In the genomic region with DNA sequence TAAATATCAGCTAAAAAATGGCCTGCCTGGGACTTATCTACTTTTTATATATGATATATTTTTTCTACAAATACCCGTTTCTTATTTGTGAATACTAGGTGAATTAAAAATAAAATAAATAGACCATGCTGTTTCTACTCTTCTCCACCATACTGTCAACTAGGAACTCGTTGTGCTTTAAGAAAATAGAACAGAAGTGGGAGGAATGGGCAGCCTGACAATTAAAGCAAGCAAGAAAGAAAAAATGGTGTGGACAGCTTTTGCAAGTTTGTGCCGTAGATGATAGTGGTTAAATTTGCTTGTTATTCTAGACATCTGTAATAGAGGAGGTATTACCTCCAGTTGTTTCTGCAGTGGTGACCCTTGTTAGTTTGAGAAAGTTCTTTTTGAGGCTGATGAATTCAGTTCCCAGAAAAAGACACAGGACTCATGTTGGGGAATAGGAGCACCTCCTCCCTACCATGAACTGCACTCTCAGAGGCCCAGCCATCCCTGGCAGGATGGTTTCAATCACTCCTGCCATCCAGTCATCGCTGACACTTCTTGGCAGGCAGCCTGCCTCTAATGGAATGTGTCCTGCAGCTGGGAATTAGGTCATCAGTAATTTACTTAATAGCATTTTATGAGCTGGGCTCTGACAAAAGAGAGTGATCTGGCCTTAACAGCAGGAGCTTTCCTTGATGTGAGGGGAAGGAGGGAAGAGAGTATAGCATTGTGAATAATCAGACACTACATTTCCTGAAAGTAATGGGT, we compare ENCODE assay signal across 9 cellular contexts.
A peak's percentile ranks its signal among the peaks of the same experiment; 100 is the strongest.
DNase-seq lines count a peak whose midpoint lies in the region; ATAC-seq and TF ChIP-seq lines count a peak whose summit lies in the region.
"Had no signal": no experiment of that assay in that cellular context is flagged by ENCODE, and none has a peak within 500 bp of the region (broad histone marks: within the 10 kb centered on the region; RNA-seq: fewer than 3 reads in every experiment).

No MANE protein-coding gene starts in this region.

- H3K4me3 Mint-ChIP-seq in osteocyte (ENCODE audit: unreplicated experiment): no peak overlapping the region

- H3K27ac Mint-ChIP-seq in osteocyte (ENCODE audit: unreplicated experiment): peak overlapping the region; percentile 52

- ATAC-seq in GM21786 (IDR thresholded peaks at IDR 0.05; ENCODE audit: unreplicated experiment) (no peak), GM21576 (IDR thresholded peaks at IDR 0.05; ENCODE audit: unreplicated experiment) (no peak)

- H3K27me3 Mint-ChIP-seq in osteocyte (ENCODE audit: unreplicated experiment): no peaks in the 10 kb centered on the region

- TF ChIP-seq CTCF in osteocyte (IDR thresholded peaks at IDR 0.05): no peak

- H3K36me3 Mint-ChIP-seq in osteocyte (ENCODE audit: unreplicated experiment): no peaks in the 10 kb centered on the region

- DNase-seq in ELF-1 (ENCODE audit: low read depth, low spot score): peak; percentile 84
- peak; percentile 88 for DNase-seq in NCI-H82 treated with DMSO at 0.1 percent for 48 hours (lab: John Stamatoyannopoulos, UW; ENCODE audit: unreplicated experiment)
- DNase-seq in fibroblast of the conjunctiva (ENCODE audit: low read depth): peak; percentile 50
- DNase-seq in osteocyte (ENCODE audit: extremely low spot score, unreplicated experiment): no peak
- DNase-seq in GM19240 (ENCODE audit: insufficient read length, low spot score): no peak
- no peak for DNase-seq in NCI-H187 (lab: John Stamatoyannopoulos, UW)
- DNase-seq: NCI-H2107 had no signal

- no peaks in the 10 kb centered on the region for H3K9me3 Mint-ChIP-seq in osteocyte (ENCODE audit: unreplicated experiment)

- peaks cover 27% of the 10 kb centered on the region for H3K4me1 Mint-ChIP-seq in osteocyte (ENCODE audit: unreplicated experiment)

Comparison
In these comparisons a context has a peak if more than half of its experiments do, and no peak if none do; other contexts are left out.
1. DNase-seq: peak in ELF-1 (single experiment), NCI-H82 treated with DMSO at 0.1 percent for 48 hours (single experiment) and fibroblast of the conjunctiva (single experiment); none in osteocyte (single experiment), GM19240 (single experiment) and NCI-H187 (0 of 2).